14 cellular contexts compared by ENCODE assay signal in the genomic region with DNA sequence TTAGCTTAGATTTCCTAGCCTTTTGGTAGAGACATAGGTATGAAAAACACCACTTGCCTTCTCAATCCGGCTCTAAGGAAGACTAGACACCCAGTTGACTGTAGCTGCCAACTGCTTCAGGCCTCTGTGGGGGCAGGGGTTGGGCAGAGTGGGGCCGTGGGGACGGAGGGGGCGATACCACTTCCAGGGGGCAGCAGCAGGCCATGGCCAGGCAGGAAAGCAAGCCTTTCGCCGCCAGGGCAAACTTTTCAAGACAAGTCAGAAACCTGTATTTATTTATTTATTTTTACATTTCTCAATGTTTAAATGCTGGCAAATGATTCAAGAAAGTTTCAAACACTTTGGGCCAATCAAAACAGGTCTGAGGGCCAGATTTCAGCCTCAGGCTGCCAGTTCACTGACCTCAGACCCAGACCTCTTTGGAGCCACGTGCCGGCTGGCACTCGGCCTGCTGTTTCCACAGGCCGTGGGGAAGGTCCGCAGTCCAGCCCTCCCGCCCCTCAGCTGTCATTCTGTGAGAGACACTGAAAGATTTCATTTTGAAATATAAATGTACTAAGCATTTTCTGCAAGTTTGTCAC.
"Had no signal": no experiment of that assay in that cellular context is flagged by ENCODE, and none has a peak within 500 bp of the region (broad histone marks: within the 10 kb centered on the region; RNA-seq: fewer than 3 reads in every experiment).

No MANE protein-coding gene starts in this region.

- H3K36me3 ChIP-seq: stomach, vagina had no signal

- FAIRE-seq: TTC549 had no signal

- H3K27me3 ChIP-seq: stomach, vagina had no signal

- H3K27ac Mint-ChIP-seq: activated CD4-positive, alpha-beta T cell treated with anti-CD3 and anti-CD28 coated beads, Interleukin-2, amount 10 ng/mL, durations not matched to agents 7 days and 5 days; activated naive CD8-positive, alpha-beta T cell; activated T-helper 2 cell treated with anti-CD3 and anti-CD28 coated beads, Interferon-gamma antibody, Interleukin-2, Interleukin-4, amounts not matched to agents 10 μg/mL and 5 μg/mL and 100 μg/mL, durations not matched to agents 14 hours and 24 hours and 36 hours; memory B cell had no signal

- H3K4me3 ChIP-seq: psoas muscle, skin epidermis, stomach, vagina had no signal

- H3K9me3 Mint-ChIP-seq: activated CD4-positive, alpha-beta T cell treated with anti-CD3 and anti-CD28 coated beads, Interleukin-2, amount 10 ng/mL, durations not matched to agents 7 days and 5 days; activated T-helper 2 cell treated with anti-CD3 and anti-CD28 coated beads, Interferon-gamma antibody, Interleukin-2, Interleukin-4, amounts not matched to agents 10 μg/mL and 5 μg/mL and 100 μg/mL, durations not matched to agents 14 hours and 24 hours and 36 hours; memory B cell; natural killer cell treated with Interleukin-12 subunit alpha and Interleukin-12 subunit beta and Interleukin-15 and Interleukin-18, amount 100 ng/mL, for 72 hours had no signal

- H3K36me3 Mint-ChIP-seq: activated naive CD8-positive, alpha-beta T cell; memory B cell; natural killer cell treated with Interleukin-12 subunit alpha and Interleukin-12 subunit beta and Interleukin-15 and Interleukin-18, amount 100 ng/mL, for 72 hours had no signal

- ATAC-seq: natural killer cell treated with Interleukin-12 subunit alpha and Interleukin-12 subunit beta and Interleukin-15 and Interleukin-18, amount 100 ng/mL, for 72 hours; psoas muscle had no signal

- DNase-seq: activated CD4-positive, alpha-beta T cell treated with anti-CD3 and anti-CD28 coated beads, Interleukin-2, amount 10 ng/mL, durations not matched to agents 7 days and 5 days; activated CD4-positive, CD25-positive, alpha-beta regulatory T cell; amygdala; occipital lobe; stomach; T-helper 2 cell had no signal

- H3K9me3 ChIP-seq: psoas muscle, stomach, vagina had no signal

- H3K27ac ChIP-seq: psoas muscle, stomach, vagina had no signal

- H3K4me1 ChIP-seq: psoas muscle, stomach had no signal
